ENCODE assay signal across 1 cellular context in the genomic region with DNA sequence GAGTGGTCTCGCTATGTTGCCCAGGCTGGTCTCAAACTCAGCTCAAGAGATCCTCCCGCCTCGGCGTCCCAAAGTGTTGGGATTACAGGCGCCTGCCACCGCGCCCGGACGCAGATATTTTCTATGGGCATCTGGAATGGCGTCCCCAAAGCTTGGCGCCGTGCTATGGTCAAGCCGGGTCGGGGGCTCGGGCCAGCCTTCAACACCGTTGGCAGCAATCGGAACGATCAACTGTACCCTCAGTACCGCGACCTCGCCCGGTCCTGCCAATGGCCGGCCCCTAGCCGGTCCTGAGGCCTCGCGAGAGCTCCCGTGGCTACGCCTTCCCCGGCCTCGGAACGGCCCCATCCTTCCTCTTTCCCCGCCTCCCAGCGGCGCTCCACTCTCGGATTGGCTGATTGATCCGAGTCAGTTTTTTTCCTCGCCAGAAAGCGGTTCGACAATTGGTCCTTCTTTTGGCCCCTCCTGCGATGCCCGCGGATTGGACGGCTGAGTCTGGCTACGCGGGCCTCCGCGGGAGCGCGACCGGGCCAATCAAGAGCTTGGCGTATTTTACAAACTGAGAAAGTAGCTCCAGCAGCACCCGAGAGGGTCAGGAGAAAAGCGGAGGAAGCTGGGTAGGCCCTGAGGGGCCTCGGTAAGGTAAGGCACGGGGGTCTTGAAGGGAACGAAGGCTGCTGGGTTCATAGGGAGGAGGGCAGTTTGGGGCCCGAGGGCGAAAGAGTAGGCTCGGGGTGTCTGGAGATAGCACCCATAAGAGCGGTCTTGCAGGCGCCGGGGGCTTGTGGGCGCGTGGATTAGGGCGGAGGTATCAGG.
TF ChIP-seq lines count a peak whose summit lies in the region.

A gene with protein sequence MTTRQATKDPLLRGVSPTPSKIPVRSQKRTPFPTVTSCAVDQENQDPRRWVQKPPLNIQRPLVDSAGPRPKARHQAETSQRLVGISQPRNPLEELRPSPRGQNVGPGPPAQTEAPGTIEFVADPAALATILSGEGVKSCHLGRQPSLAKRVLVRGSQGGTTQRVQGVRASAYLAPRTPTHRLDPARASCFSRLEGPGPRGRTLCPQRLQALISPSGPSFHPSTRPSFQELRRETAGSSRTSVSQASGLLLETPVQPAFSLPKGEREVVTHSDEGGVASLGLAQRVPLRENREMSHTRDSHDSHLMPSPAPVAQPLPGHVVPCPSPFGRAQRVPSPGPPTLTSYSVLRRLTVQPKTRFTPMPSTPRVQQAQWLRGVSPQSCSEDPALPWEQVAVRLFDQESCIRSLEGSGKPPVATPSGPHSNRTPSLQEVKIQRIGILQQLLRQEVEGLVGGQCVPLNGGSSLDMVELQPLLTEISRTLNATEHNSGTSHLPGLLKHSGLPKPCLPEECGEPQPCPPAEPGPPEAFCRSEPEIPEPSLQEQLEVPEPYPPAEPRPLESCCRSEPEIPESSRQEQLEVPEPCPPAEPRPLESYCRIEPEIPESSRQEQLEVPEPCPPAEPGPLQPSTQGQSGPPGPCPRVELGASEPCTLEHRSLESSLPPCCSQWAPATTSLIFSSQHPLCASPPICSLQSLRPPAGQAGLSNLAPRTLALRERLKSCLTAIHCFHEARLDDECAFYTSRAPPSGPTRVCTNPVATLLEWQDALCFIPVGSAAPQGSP (plus strand): TSS at position 548 of the 816 bp plus-strand sequence. CDS start 354 bp downstream, outside the sequence.

TF ChIP-seq in HCT116, 20 proteins besides CTCF, POLR2A, EP300 and RAD21 (continued from another document):
- TF ChIP-seq, protein P1, sequence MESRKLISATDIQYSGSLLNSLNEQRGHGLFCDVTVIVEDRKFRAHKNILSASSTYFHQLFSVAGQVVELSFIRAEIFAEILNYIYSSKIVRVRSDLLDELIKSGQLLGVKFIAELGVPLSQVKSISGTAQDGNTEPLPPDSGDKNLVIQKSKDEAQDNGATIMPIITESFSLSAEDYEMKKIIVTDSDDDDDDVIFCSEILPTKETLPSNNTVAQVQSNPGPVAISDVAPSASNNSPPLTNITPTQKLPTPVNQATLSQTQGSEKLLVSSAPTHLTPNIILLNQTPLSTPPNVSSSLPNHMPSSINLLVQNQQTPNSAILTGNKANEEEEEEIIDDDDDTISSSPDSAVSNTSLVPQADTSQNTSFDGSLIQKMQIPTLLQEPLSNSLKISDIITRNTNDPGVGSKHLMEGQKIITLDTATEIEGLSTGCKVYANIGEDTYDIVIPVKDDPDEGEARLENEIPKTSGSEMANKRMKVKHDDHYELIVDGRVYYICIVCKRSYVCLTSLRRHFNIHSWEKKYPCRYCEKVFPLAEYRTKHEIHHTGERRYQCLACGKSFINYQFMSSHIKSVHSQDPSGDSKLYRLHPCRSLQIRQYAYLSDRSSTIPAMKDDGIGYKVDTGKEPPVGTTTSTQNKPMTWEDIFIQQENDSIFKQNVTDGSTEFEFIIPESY (IDR thresholded peaks at IDR 0.05; ENCODE audit: extremely low read depth, insufficient replicate concordance, low read length): peak; percentile 89
- TF ChIP-seq JUND (IDR thresholded peaks at IDR 0.05) (no peak), ZNF274 (IDR thresholded peaks at IDR 0.05; ENCODE audit: low read depth, low read length) (no peak)
- TF ChIP-seq, protein P2, sequence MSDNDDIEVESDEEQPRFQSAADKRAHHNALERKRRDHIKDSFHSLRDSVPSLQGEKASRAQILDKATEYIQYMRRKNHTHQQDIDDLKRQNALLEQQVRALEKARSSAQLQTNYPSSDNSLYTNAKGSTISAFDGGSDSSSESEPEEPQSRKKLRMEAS (IDR thresholded peaks at IDR 0.05): no peak
